12 cellular contexts compared by ENCODE assay signal in the genomic region with DNA sequence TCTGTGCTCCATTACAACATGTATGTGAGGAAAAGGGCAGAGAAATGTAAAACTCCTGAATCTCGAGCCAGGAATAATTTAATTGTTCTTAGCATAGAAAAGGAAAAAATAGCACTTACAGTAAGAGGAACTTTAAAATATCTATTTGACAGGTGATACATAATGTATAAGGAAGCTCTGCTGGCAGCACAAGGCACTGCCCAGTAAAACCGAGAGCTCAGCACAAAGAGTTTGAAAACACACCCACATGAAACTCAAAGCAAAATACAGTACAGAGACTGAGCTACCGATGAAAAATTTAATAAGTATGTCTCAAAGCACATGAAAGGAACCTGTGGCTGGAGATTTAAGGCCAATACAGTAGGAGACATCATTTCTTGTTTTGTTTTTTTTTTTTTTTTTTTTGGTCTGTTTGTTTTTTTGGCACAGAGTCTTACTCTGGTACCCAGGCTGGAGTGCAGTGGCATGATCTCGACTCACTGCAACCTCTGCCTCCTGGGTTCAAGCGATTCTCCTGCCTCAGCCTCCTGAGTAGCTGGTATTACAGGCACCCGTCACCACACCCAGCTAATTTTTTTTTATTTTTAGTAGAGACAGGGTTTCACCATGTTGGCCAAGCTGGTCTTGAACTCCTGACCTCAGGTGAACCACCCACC. TPM values are rescaled to one million over a fixed set of nuclear protein-coding genes. Genes with fewer than 3 reads are reported as not detected.
DNase-seq lines count a peak whose midpoint lies in the region; ATAC-seq, FAIRE-seq and TF ChIP-seq lines count a peak whose summit lies in the region.
"Had no signal": no experiment of that assay in that cellular context is flagged by ENCODE, and none has a peak within 500 bp of the region (broad histone marks: within the 10 kb centered on the region; RNA-seq: fewer than 3 reads in every experiment).

No MANE protein-coding gene starts in this region.

- TF ChIP-seq CTCF in 22Rv1 (IDR thresholded peaks at IDR 0.05) (no peak), GM13977 (IDR thresholded peaks at IDR 0.05; ENCODE audit: extremely low read depth, insufficient read depth, missing control alignments) (no peak), H1 (IDR thresholded peaks at IDR 0.05; ENCODE audit: control extremely low read depth in 1 of 3, insufficient read depth in 1 of 3, low read depth in 1 of 3, low read length in 3 of 3) (no peak)

- H3K27ac ChIP-seq in 22Rv1 (peak overlapping the region; percentile 12; the same call in 1 of the 2 replicates), H1 (ENCODE audit: low read depth, low read length) (no peak overlapping the region)
- H3K27ac ChIP-seq: cardiac muscle cell, VCaP had no signal

- ATAC-seq in HG03139 (IDR thresholded peaks at IDR 0.05; ENCODE audit: unreplicated experiment) (peak; percentile 42), left lobe of liver (no peak), HG02870 (IDR thresholded peaks at IDR 0.05; ENCODE audit: unreplicated experiment) (no peak)

- DNase-seq in GM13977 (ENCODE audit: low spot score), result peak; percentile 46
- no peak for DNase-seq in H1 (ENCODE audit: low read depth in 1 of 2, low spot score in 2 of 2)
- DNase-seq in NK-92 treated with Interleukin-12 subunit alpha and Interleukin-12 subunit beta, amount 100 ng/mL, for 24 hours (lab: John Stamatoyannopoulos, UW), result no peak
- no peak for DNase-seq in left lobe of liver (ENCODE audit: low spot score)
- no peak for DNase-seq in HuH-7.5 (ENCODE audit: low spot score)
- DNase-seq: NCI-H446 treated with DMSO at 0.1 percent for 48 hours had no signal

- H2AFZ ChIP-seq in H1 (ENCODE audit: low read length), result no peak overlapping the region

- no peak overlapping the region for H2AK5ac ChIP-seq in H1 (ENCODE audit: low read depth, low read length)

- no peak for TF ChIP-seq EP300 in H1 (IDR thresholded peaks at IDR 0.05; ENCODE audit: borderline replicate concordance in 1 of 2, low read depth in 2 of 2, low read length in 2 of 2)

- no peaks in the 10 kb centered on the region for H3K27me3 ChIP-seq in H1 (replicated peaks in 1 of 4; ENCODE audit: control insufficient read depth in 3 of 4, extremely low read depth in 1 of 4, insufficient read depth in 3 of 4, low read length in 3 of 4)
- H3K27me3 ChIP-seq: cardiac muscle cell had no signal

- no peak overlapping the region for H4K8ac ChIP-seq in H1 (ENCODE audit: extremely low read depth, insufficient read depth, low read length)

- in situ Hi-C loops in GM13977 (cut with MboI; ENCODE audit: low pct_unique_long_range_greater_than_20kb, low sequenced_read_pairs, unreplicated experiment), result no loop called here

- no peaks in the 10 kb centered on the region for H3K79me1 ChIP-seq in H1 (ENCODE audit: low read depth, low read length)

- no peak overlapping the region for H2BK15ac ChIP-seq in H1 (ENCODE audit: low read length)

- H3K23ac ChIP-seq in H1 (ENCODE audit: insufficient read length), result no peak overlapping the region

- H3K23me2 ChIP-seq in H1 (ENCODE audit: low read depth, low read length), result no peaks in the 10 kb centered on the region

- POLR2A ChIA-PET in H1 (lab: Charles Lee; ENCODE audit: partially characterized antibody), result interaction anchor here (0.8 to 2.6 kb wide), 4 partner anchors 14 to 97 kb away, joined by 3 to 10 read pairs (median 4); partner anchors contain the start of gene ZCCHC8

- no peak overlapping the region for H4K91ac ChIP-seq in H1 (replicated peaks; ENCODE audit: insufficient read length, low read length)

- H3K4me3 ChIP-seq in H1 (ENCODE audit: extremely low read depth in 1 of 4, insufficient read depth in 2 of 4, low read depth in 3 of 4, low read length in 4 of 4), result no peak overlapping the region
- H3K4me3 ChIP-seq: cardiac muscle cell had no signal

- H2BK12ac ChIP-seq in H1 (ENCODE audit: low read depth, low read length), result 0 out of 2 replicates have a peak overlapping the region, but pooled peaks have one; percentile 75

- no peak overlapping the region for H4K5ac ChIP-seq in H1 (ENCODE audit: insufficient read length, low read depth, low read length)

- no peak overlapping the region for H3K14ac ChIP-seq in H1 (ENCODE audit: insufficient read length)

- H3K4me2 ChIP-seq in H1 (ENCODE audit: insufficient read depth in 1 of 2, low read depth in 2 of 2, low read length in 2 of 2), result no peak overlapping the region

- H3K9me3 ChIP-seq in H1 (ENCODE audit: insufficient read depth in 2 of 2, low read depth in 1 of 2, low read length in 1 of 2), result no peaks in the 10 kb centered on the region

- H2BK120ac ChIP-seq in H1 (replicated peaks; ENCODE audit: low read depth, low read length), result no peak overlapping the region

- no peak overlapping the region for H3K56ac ChIP-seq in H1 (replicated peaks; ENCODE audit: insufficient read length, low read depth, low read length)

- H3K4ac ChIP-seq in H1 (replicated peaks; ENCODE audit: insufficient read length, low read depth, low read length), result no peak overlapping the region

- no peak overlapping the region for H2BK5ac ChIP-seq in H1 (ENCODE audit: low read depth, low read length)

- no peak for TF ChIP-seq RAD21 in H1 (IDR thresholded peaks at IDR 0.05 in 1 of 2, conservative IDR thresholded peaks at IDR 0.05 in 1 of 2; ENCODE audit: low read depth in 2 of 2, low read length in 2 of 2)

- TF ChIP-seq POLR2A in H1 (IDR thresholded peaks at IDR 0.05; ENCODE audit: control extremely low read depth in 1 of 2, low read depth in 2 of 2, low read length in 2 of 2), result no peak

- H3K9ac ChIP-seq in H1 (replicated peaks in 1 of 4; ENCODE audit: extremely low read depth in 1 of 4, low read depth in 3 of 4, low read length in 3 of 4), result no peak overlapping the region

- no peaks in the 10 kb centered on the region for H3K36me3 ChIP-seq in H1 (ENCODE audit: control insufficient read depth in 2 of 4, insufficient read depth in 4 of 4, low read length in 3 of 4)
- H3K36me3 ChIP-seq: cardiac muscle cell had no signal

- no peak for FAIRE-seq in H1 (lab: Jason Lieb, UNC)
- FAIRE-seq: HTR-8/SVneo had no signal

- no peak overlapping the region for H3K18ac ChIP-seq in H1 (ENCODE audit: extremely low read depth, low read length)

- 82% methylated on average over 6 of the region's 6 CpGs; no CpG with 5 or more reads in 1 of the 2 experiments for WGBS in H1 (ENCODE audit: extremely low coverage in 1 of 2, insufficient coverage in 1 of 2, insufficient read length in 1 of 2, insufficient replicate concordance in 2 of 2, low coverage in 1 of 2, low lambda C conversion rate in 2 of 2, missing lambda C conversion rate in 1 of 2), 2 experiments

- CTCF ChIA-PET in H1 (lab: Charles Lee; ENCODE audit: partially characterized antibody), result interaction anchor here (0.6 to 7.3 kb wide), 3 partner anchors 9 to 69 kb away, joined by 3 to 130 read pairs (median 4); no protein-coding TSS in a partner anchor

- 0 out of 4 replicates have a peak, but pooled peaks cover 0 to 3% of the 10 kb centered on the region in 2 experiments for H3K79me2 ChIP-seq in H1 (ENCODE audit: control insufficient read depth in 1 of 2, insufficient read depth in 2 of 2, low read length in 2 of 2)

- H3K4me1 ChIP-seq in H1 (replicated peaks in 1 of 4; ENCODE audit: control insufficient read depth in 3 of 4, insufficient read depth in 4 of 4, low read length in 3 of 4), result peaks cover 3 to 8% (median 5%) of the 10 kb centered on the region in 4 experiments; a peak in 6 of 7 replicates

- H2BK20ac ChIP-seq in H1 (ENCODE audit: low read length), result no peak overlapping the region

- no peaks in the 10 kb centered on the region for H4K20me1 ChIP-seq in H1 (replicated peaks in 1 of 2; ENCODE audit: control insufficient read depth in 1 of 2, insufficient read depth in 2 of 2, low read length in 2 of 2)

TF ChIP-seq in H1, 55 proteins besides CTCF, POLR2A, EP300 and RAD21 (continues in another document):
- TF ChIP-seq CBX5 (IDR thresholded peaks at IDR 0.05; ENCODE audit: low read depth, low read length) (no peak), CHD2 (IDR thresholded peaks at IDR 0.05; ENCODE audit: low read length) (no peak), FOSL1 (IDR thresholded peaks at IDR 0.05; ENCODE audit: insufficient read depth, low read depth, low read length) (no peak), POU5F1 (IDR thresholded peaks at IDR 0.05; ENCODE audit: low read depth, low read length) (no peak), KDM4A (IDR thresholded peaks at IDR 0.05; ENCODE audit: low read depth, low read length, severe bottlenecking) (no peak), TCF12 (IDR thresholded peaks at IDR 0.05; ENCODE audit: low read depth, low read length) (no peak), RXRA (IDR thresholded peaks at IDR 0.05; ENCODE audit: insufficient read depth, low read depth, low read length) (no peak), SRF (IDR thresholded peaks at IDR 0.05; ENCODE audit: low read depth, low read length) (no peak), GABPA (IDR thresholded peaks at IDR 0.05; ENCODE audit: borderline replicate concordance, insufficient read depth, low read length) (no peak), TBP (IDR thresholded peaks at IDR 0.05; ENCODE audit: low read depth, low read length) (no peak)
- TF ChIP-seq, protein P1, sequence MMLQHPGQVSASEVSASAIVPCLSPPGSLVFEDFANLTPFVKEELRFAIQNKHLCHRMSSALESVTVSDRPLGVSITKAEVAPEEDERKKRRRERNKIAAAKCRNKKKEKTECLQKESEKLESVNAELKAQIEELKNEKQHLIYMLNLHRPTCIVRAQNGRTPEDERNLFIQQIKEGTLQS (IDR thresholded peaks at IDR 0.05; ENCODE audit: insufficient read depth, low read depth, low read length), result no peak
- TF ChIP-seq, protein P2, sequence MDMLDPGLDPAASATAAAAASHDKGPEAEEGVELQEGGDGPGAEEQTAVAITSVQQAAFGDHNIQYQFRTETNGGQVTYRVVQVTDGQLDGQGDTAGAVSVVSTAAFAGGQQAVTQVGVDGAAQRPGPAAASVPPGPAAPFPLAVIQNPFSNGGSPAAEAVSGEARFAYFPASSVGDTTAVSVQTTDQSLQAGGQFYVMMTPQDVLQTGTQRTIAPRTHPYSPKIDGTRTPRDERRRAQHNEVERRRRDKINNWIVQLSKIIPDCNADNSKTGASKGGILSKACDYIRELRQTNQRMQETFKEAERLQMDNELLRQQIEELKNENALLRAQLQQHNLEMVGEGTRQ (IDR thresholded peaks at IDR 0.05; ENCODE audit: low read length), result no peak

RNA-seq across cellular contexts. Expression of gene CLIP1, which starts 19.2 kb away (rescaled TPM):
- 26.6 and 27.6 TPM in 2 replicates for total RNA-seq in H1 (2021; fragmentation: NEBNext Ultra II Directional; extraction: Animal tissue kit (Norgen Biotek cat#: 25700))
- 13.5 and 19.0 TPM in 2 replicates for polyA plus RNA-seq in H1 (2011; rRNA removed)
- polyA plus RNA-seq in H1 (2011; cell fraction: cytosol; rRNA removed), result 15.2 TPM
- 46.3 TPM for polyA plus RNA-seq in H1 (2011; cell fraction: nucleus; rRNA removed)
- polyA plus RNA-seq in H1 (2012, experiment 1 of 2), result 14.4 to 23.7 TPM (median 15.8 TPM) in 4 replicates
- polyA plus RNA-seq in H1 (2012, experiment 2 of 2), result 0.68 TPM
- 20.9 TPM for polyA plus RNA-seq in H1 (2013, experiment 1 of 2)
- polyA plus RNA-seq in H1 (2013, experiment 2 of 2), result 21.3 TPM
- polyA minus RNA-seq in H1 (2011; rRNA and poly(A)+ RNA removed), result 37.4 and 51.1 TPM in 2 replicates
- polyA minus RNA-seq in H1 (2011; cell fraction: cytosol; rRNA and poly(A)+ RNA removed), result 18.9 TPM
- polyA minus RNA-seq in H1 (2011; cell fraction: nucleus; rRNA and poly(A)+ RNA removed), result 39.8 TPM
- total RNA-seq in left lobe of liver, result 38.9 TPM
